In the genomic region with DNA sequence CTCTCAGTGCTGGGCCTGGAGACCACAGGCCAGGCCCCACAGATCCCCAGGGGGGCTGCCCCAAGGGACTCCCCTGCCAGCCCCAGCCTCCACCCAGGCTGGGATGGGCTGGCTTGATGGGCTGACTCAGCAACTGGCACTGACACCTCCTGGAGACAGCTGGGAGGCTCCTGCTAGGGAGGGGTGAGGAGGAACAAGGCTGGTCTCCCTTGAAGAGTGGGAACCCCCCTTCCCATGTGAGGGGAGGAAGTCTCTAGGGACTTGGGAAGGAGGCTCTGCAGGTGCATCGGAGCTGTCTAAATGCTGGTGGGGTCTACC, we compare ENCODE assay signal across 8 cellular contexts. TPM values are rescaled to one million over a fixed set of nuclear protein-coding genes. Genes with fewer than 3 reads are reported as not detected.
DNase-seq lines count a peak whose midpoint lies in the region; ATAC-seq and TF ChIP-seq lines count a peak whose summit lies in the region.

No MANE protein-coding gene starts in this region.

- TF ChIP-seq POLR2A in gastroesophageal sphincter (IDR thresholded peaks at IDR 0.05): no peak

- peak overlapping the region; percentile 42 for H2AK5ac ChIP-seq in trophoblast cell (ENCODE audit: low read length)

- peak overlapping the region; percentile 36 for H4K91ac ChIP-seq in trophoblast cell (ENCODE audit: low read depth, low read length)

- H3K79me2 ChIP-seq in trophoblast cell (ENCODE audit: control insufficient read depth, insufficient read depth, low read length, poor library complexity): peaks cover 23% of the 10 kb centered on the region

- peaks cover 87 to 92% of the 10 kb centered on the region in 2 donors for H3K4me1 ChIP-seq in duodenal mucosa (ENCODE audit: control insufficient read depth in 1 of 2, insufficient read depth in 2 of 2, low read length in 2 of 2)
- H3K4me1 ChIP-seq in trophoblast cell (ENCODE audit: control insufficient read depth in 1 of 2, insufficient read depth in 2 of 2, low read length in 2 of 2): peaks cover 43 to 52% of the 10 kb centered on the region in 2 experiments
- peaks cover 0 to 61% (median 24%) of the 10 kb centered on the region in 3 donors for H3K4me1 ChIP-seq in gastroesophageal sphincter

- CTCF ChIA-PET in GM10248 (lab: Yijun Ruan, JAX): interaction anchor here (0.9 to 9.2 kb wide), 11 partner anchors 9 to 104 kb away, joined by 3 to 82 read pairs (median 13); a partner anchor contains a TSS

- H3K18ac ChIP-seq in trophoblast cell (ENCODE audit: low read length): peak overlapping the region; percentile 81

- no peak overlapping the region for H2BK5ac ChIP-seq in trophoblast cell (ENCODE audit: low read depth, low read length, poor library complexity)

- H3K14ac ChIP-seq in trophoblast cell (ENCODE audit: low read length): peak overlapping the region; percentile 59

- no CpG with 5 or more reads among the region's 1 CpG for WGBS in trophoblast cell (ENCODE audit: extremely low coverage, insufficient coverage, insufficient read length)
- WGBS in gastroesophageal sphincter (ENCODE audit: low coverage in 1 of 2), 2 donors: no CpG with 5 or more reads among the region's 1 CpG

- POLR2A ChIA-PET in GM10248 (lab: Yijun Ruan, JAX): no interaction called here

- H3K27ac ChIP-seq in duodenal mucosa (ENCODE audit: low read depth, low read length) (no peak overlapping the region), trophoblast cell (ENCODE audit: low read depth, low read length) (no peak overlapping the region), gastroesophageal sphincter (peak overlapping the region in 1 of 4 donors; percentile 56)

- H3K4ac ChIP-seq in trophoblast cell (ENCODE audit: low read depth, low read length): peak overlapping the region; percentile 50

- peak; percentile 36 for ATAC-seq in GM18511 (IDR thresholded peaks at IDR 0.05; ENCODE audit: unreplicated experiment)
- no peak for ATAC-seq in gastroesophageal sphincter
- ATAC-seq in GM21423 (IDR thresholded peaks at IDR 0.05; ENCODE audit: unreplicated experiment): no peak

- no peak overlapping the region for H3K23ac ChIP-seq in trophoblast cell (ENCODE audit: low read length)

- H4K12ac ChIP-seq in trophoblast cell (ENCODE audit: low read depth, low read length): no peak overlapping the region

- DNase-seq in NCI-H1694 (lab: John Stamatoyannopoulos, UW): peak; percentile 26
- DNase-seq in trophoblast cell: no peak
- no peak for DNase-seq in GM10248 (ENCODE audit: extremely low spot score)
- DNase-seq in SW 1271 (lab: John Stamatoyannopoulos, UW): no peak

- H3K27me3 ChIP-seq in duodenal mucosa (ENCODE audit: control insufficient read depth in 1 of 2, insufficient read depth in 2 of 2, low read length in 2 of 2) (no peaks in the 10 kb centered on the region), trophoblast cell (ENCODE audit: insufficient read depth, low read length) (no peaks in the 10 kb centered on the region), gastroesophageal sphincter (peaks cover 6% of the 10 kb centered on the region)

- TF ChIP-seq CTCF in gastroesophageal sphincter (IDR thresholded peaks at IDR 0.05) (no peak), GM10248 (IDR thresholded peaks at IDR 0.05; ENCODE audit: control extremely low read depth, extremely low read depth, low read depth, missing control alignments) (no peak)

- peak overlapping the region; percentile 53 to 58 for H3K4me3 ChIP-seq in duodenal mucosa (ENCODE audit: low read depth in 1 of 2, low read length in 2 of 2)
- H3K4me3 ChIP-seq in trophoblast cell (ENCODE audit: low read depth, low read length): no peak overlapping the region
- no peak overlapping the region for H3K4me3 ChIP-seq in gastroesophageal sphincter

- H2BK120ac ChIP-seq in trophoblast cell (ENCODE audit: insufficient read depth, low read length, poor library complexity): peak overlapping the region; percentile 3

- H3K9ac ChIP-seq in duodenal mucosa (ENCODE audit: low read depth in 1 of 2, low read length in 2 of 2) (peak overlapping the region; percentile 57 to 65), trophoblast cell (ENCODE audit: low read length) (no peak overlapping the region)

- peaks cover 18% of the 10 kb centered on the region for H3K79me1 ChIP-seq in trophoblast cell (ENCODE audit: low read length)

- peak overlapping the region; percentile 39 for H2BK12ac ChIP-seq in trophoblast cell (ENCODE audit: low read length)

- TF ChIP-seq EP300 in gastroesophageal sphincter (IDR thresholded peaks at IDR 0.05): no peak

- H3K36me3 ChIP-seq in duodenal mucosa (ENCODE audit: control insufficient read depth in 1 of 2, insufficient read depth in 2 of 2, low read length in 2 of 2) (peaks cover 9 to 18% of the 10 kb centered on the region in 2 donors), trophoblast cell (ENCODE audit: control insufficient read depth in 1 of 2, insufficient read depth in 2 of 2, low read length in 2 of 2) (peaks cover 0 to 2% of the 10 kb centered on the region in 2 experiments), gastroesophageal sphincter (peaks cover 0 to 3% of the 10 kb centered on the region in 2 donors)

- H4K8ac ChIP-seq in trophoblast cell (ENCODE audit: low read depth, low read length): no peak overlapping the region

- H2AFZ ChIP-seq in trophoblast cell (ENCODE audit: insufficient read depth, low read length, poor library complexity): no peak overlapping the region

- no peak overlapping the region for H3K4me2 ChIP-seq in trophoblast cell (ENCODE audit: low read length)

- H3K9me3 ChIP-seq in duodenal mucosa (ENCODE audit: control insufficient read depth in 1 of 2, low read length in 2 of 2) (no peaks in the 10 kb centered on the region), trophoblast cell (ENCODE audit: insufficient read depth, low read depth, low read length) (peaks cover 3% of the 10 kb centered on the region), gastroesophageal sphincter (no peaks in the 10 kb centered on the region)

RNA-seq across cellular contexts. Expression of a gene that starts 10.4 kb away (rescaled TPM):
- polyA plus RNA-seq in trophoblast cell (2013): 146 and 153 TPM in 2 replicates
- 10 to 100 TPM; 10.3 to 25.7 (median 19.9) TPM for total RNA-seq in gastroesophageal sphincter

RNA-seq across cellular contexts. Expression of a gene that starts 17.3 kb away (rescaled TPM):
- 19.2 and 20.1 TPM in 2 replicates for polyA plus RNA-seq in trophoblast cell (2013)
- total RNA-seq in gastroesophageal sphincter: 10 to 100 TPM; 21.7 to 34.7 (median 26.3) TPM

RNA-seq across cellular contexts. Expression of a gene that starts 21.7 kb away (rescaled TPM):
- polyA plus RNA-seq in trophoblast cell (2013): 0.62 and 1.0 TPM in 2 replicates
- total RNA-seq in gastroesophageal sphincter: 1 to 10 TPM; 1.2 to 5.1 (median 2.0) TPM

RNA-seq across cellular contexts. Expression of a gene that starts 46.1 kb away (rescaled TPM):
- not detected in 2 replicates for polyA plus RNA-seq in trophoblast cell (2013)
- under 1 TPM in 1 of 4 donors, not detected in 3; 0.27 TPM for total RNA-seq in gastroesophageal sphincter

Comparison
In these comparisons a context has a peak if more than half of its experiments do, and no peak if none do; other contexts are left out.
1. H3K4me3 ChIP-seq: peak in duodenal mucosa (2 of 2); none in trophoblast cell (single experiment) and gastroesophageal sphincter (0 of 2).